Comparison of ENCODE assay signal across 1 cellular context in the genomic region with DNA sequence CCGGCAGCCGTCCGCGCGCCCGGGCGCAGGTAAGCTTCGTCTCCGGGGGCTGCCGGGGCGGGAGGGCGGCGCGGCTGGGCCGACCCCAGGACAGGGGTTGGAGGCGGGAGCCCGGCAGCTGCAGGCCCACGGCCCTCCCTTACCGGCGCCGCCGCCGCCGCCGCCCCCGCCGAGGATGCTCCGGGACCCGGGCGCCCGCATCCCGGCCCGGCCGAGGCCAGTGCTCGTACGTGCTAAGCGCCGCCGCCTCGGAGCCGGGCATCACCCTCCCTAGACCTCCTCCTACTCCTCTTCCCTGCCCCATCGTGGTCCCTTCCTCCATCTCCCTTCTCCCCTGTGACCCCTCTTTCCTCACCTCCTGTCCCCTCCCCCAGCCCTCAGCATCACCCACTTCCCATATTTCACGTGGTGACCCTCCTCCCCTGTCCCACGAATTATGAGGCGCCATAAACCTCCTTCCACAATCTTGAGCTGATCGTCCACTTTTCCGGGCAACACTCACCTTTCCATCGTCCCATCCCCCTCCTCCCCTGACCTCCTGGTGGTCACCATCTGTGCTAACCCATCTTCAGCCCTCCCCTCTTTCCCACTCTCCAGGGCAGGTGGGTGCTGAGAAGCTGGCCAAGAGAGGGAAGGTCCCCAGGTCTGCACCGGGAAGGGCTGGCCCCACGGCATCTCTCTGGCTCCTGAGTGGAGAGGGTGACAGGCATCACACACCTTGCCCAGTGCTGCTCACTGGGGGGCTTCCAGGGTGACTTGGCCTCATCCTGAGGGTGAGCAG.
A peak's percentile ranks its signal among the peaks of the same experiment; 100 is the strongest.
TF ChIP-seq lines count a peak whose summit lies in the region.

No MANE protein-coding gene starts in this region.

TF ChIP-seq in HEK293, 187 proteins besides CTCF, POLR2A, EP300 and RAD21 (continued from another document):
- TF ChIP-seq ZNF274 (IDR thresholded peaks at IDR 0.05; ENCODE audit: low read length) (no peak), ZNF274 (tag by site-specific recombination; IDR thresholded peaks at IDR 0.05; ENCODE audit: borderline replicate concordance) (no peak), ZNF335 (tag by site-specific recombination; conservative IDR thresholded peaks at IDR 0.05) (peak; percentile 68), ZNF121 (tag by site-specific recombination; IDR thresholded peaks at IDR 0.05) (no peak), SP7 (tag by site-specific recombination; IDR thresholded peaks at IDR 0.05) (no peak), REPIN1 (tag by site-specific recombination; IDR thresholded peaks at IDR 0.05; ENCODE audit: low read depth) (no peak), ZNF132 (tag by site-specific recombination; IDR thresholded peaks at IDR 0.05; ENCODE audit: borderline replicate concordance) (no peak), GLI4 (tag by site-specific recombination; IDR thresholded peaks at IDR 0.05) (no peak), EGR2 (tag by site-specific recombination; IDR thresholded peaks at IDR 0.05; ENCODE audit: low read depth) (peak; percentile 48), ZBTB20 (tag by site-specific recombination; IDR thresholded peaks at IDR 0.05) (peak; percentile 79)
